In genomic region chr9:93092171-93092991, GRCh38 we compare ENCODE assay signal across 11 cellular contexts. TPM values are rescaled to one million over a fixed set of nuclear protein-coding genes. Genes with fewer than 3 reads are reported as not detected.
DNase-seq lines count a peak whose midpoint lies in the region; ATAC-seq and TF ChIP-seq lines count a peak whose summit lies in the region.
"Had no signal": no experiment of that assay in that cellular context is flagged by ENCODE, and none has a peak within 500 bp of the region (broad histone marks: within the 10 kb centered on the region; RNA-seq: fewer than 3 reads in every experiment).

No MANE protein-coding gene starts in this region.

- no peak for TF ChIP-seq RAD21 in HCT116 (IDR thresholded peaks at IDR 0.05; ENCODE audit: low read depth)

- H3K27me3 Mint-ChIP-seq in neural progenitor cell (ENCODE audit: insufficient read depth, low read depth), result peaks cover 6% of the 10 kb centered on the region

- POLR2A ChIA-PET in HCT116 (lab: Charles Lee), result no interaction called here

- H3K27me3 ChIP-seq in ACC112 (ENCODE audit: insufficient read depth, low read length) (no peaks in the 10 kb centered on the region), HCT116 (ENCODE audit: insufficient read depth, low read length) (no peaks in the 10 kb centered on the region), adrenal gland (no peaks in the 10 kb centered on the region), neural progenitor cell (peaks cover 10% of the 10 kb centered on the region)
- H3K27me3 ChIP-seq: SJCRH30 had no signal

- RAD21 ChIA-PET in HCT116 (lab: Charles Lee; ENCODE audit: low non-redundant PET in 1 of 2, low total read pairs in 2 of 2, uncharacterized antibody in 2 of 2, unreplicated experiment in 2 of 2), result no interaction called here

- H3K9me2 ChIP-seq in HCT116 (ENCODE audit: insufficient read depth), result no peaks in the 10 kb centered on the region

- H3K9me3 ChIP-seq in HCT116 (ENCODE audit: control insufficient read depth in 1 of 2, insufficient read depth in 1 of 2, low read depth in 1 of 2, low read length in 2 of 2), result peaks cover 0 to 21% of the 10 kb centered on the region in 2 experiments; a peak in 2 of 4 replicates
- H3K9me3 ChIP-seq in adrenal gland (replicated peaks in 1 of 3), result peaks cover 0 to 4% (median 0%) of the 10 kb centered on the region in 3 donors
- no peaks in the 10 kb centered on the region for H3K9me3 ChIP-seq in neural progenitor cell (ENCODE audit: low read depth)
- H3K9me3 ChIP-seq: SJCRH30 had no signal

- H3K79me2 ChIP-seq in ACC112 (ENCODE audit: control insufficient read depth, insufficient read depth, low read length, unreplicated experiment), result peaks cover 14% of the 10 kb centered on the region
- H3K79me2 ChIP-seq in HCT116 (ENCODE audit: insufficient read depth, low read length), result peaks cover 12% of the 10 kb centered on the region
- peaks cover 5% of the 10 kb centered on the region for H3K79me2 ChIP-seq in neural progenitor cell (ENCODE audit: low read depth)

- H3K36me3 ChIP-seq in ACC112 (ENCODE audit: insufficient read depth, low read length) (no peaks in the 10 kb centered on the region), HCT116 (ENCODE audit: control insufficient read depth in 1 of 2, insufficient read depth in 2 of 2, low read length in 2 of 2) (no peaks in the 10 kb centered on the region), adrenal gland (replicated peaks in 1 of 2) (no peaks in the 10 kb centered on the region), neural progenitor cell (no peaks in the 10 kb centered on the region)
- H3K36me3 ChIP-seq: SJCRH30 had no signal

- CTCF ChIA-PET in HCT116 (lab: Charles Lee), result no interaction called here

- BruUV-seq in HCT116 (replicated peaks; lab: Mats Ljungman, UMichigan), result no TSS peak

- H3K9me3 Mint-ChIP-seq in neural progenitor cell, result no peaks in the 10 kb centered on the region

- no peak for DNase-seq in HCT116 (ENCODE audit: low read depth, low spot score)
- peak in 5 of 7 donors; percentile 16 to 54 (median 22) for DNase-seq in adrenal gland
- no peak for DNase-seq in neural progenitor cell (ENCODE audit: low spot score)
- DNase-seq in NCI-H345 (lab: John Stamatoyannopoulos, UW), result no peak
- DNase-seq in GOT3 (lab: John Stamatoyannopoulos, UW), result no peak
- DNase-seq: DND-41, NCI-H2081, SJCRH30 had no signal

- ATAC-seq in HCT116, result no peak
- ATAC-seq in GM21576 (IDR thresholded peaks at IDR 0.05; ENCODE audit: unreplicated experiment), result no peak
- no peak for ATAC-seq in GM18520 (IDR thresholded peaks at IDR 0.05; ENCODE audit: unreplicated experiment)

- TF ChIP-seq POLR2A in HCT116 (IDR thresholded peaks at IDR 0.05; ENCODE audit: borderline replicate concordance, extremely low read depth, insufficient read depth, insufficient read length) (no peak), adrenal gland (IDR thresholded peaks at IDR 0.05) (no peak)

- no peaks in the 10 kb centered on the region for H4K20me1 ChIP-seq in HCT116 (ENCODE audit: insufficient read depth)
- no peaks in the 10 kb centered on the region for H4K20me1 ChIP-seq in neural progenitor cell (ENCODE audit: low read depth)

- no peak overlapping the region for H3K4me3 ChIP-seq in ACC112 (ENCODE audit: low read depth, low read length)
- peak overlapping the region in 1 of 2 experiments; percentile 8; a peak in 1 of 4 replicates for H3K4me3 ChIP-seq in HCT116 (replicated peaks in 1 of 2; ENCODE audit: low read depth in 1 of 2, low read length in 2 of 2)
- no peak overlapping the region for H3K4me3 ChIP-seq in adrenal gland
- no peak overlapping the region for H3K4me3 ChIP-seq in neural progenitor cell
- H3K4me3 ChIP-seq: SJCRH30 had no signal

- H3K4me1 ChIP-seq in ACC112 (ENCODE audit: control insufficient read depth, insufficient read depth, low read length, unreplicated experiment) (peaks cover 35% of the 10 kb centered on the region), HCT116 (ENCODE audit: control insufficient read depth in 1 of 2, insufficient read depth in 2 of 2, low read length in 2 of 2) (peaks cover 16 to 52% of the 10 kb centered on the region in 2 experiments), adrenal gland (replicated peaks in 1 of 2) (peaks cover 25 to 34% of the 10 kb centered on the region in 2 donors), neural progenitor cell (peaks cover 5% of the 10 kb centered on the region)

- TF ChIP-seq CTCF in HCT116 (IDR thresholded peaks at IDR 0.05 in 2 of 3, conservative IDR thresholded peaks at IDR 0.05 in 1 of 3; ENCODE audit: borderline replicate concordance in 1 of 3, insufficient read depth in 1 of 3, low read depth in 2 of 3, low read length in 2 of 3), result no peak
- TF ChIP-seq CTCF in adrenal gland (IDR thresholded peaks at IDR 0.05), result no peak
- no peak for TF ChIP-seq CTCF in neural progenitor cell (IDR thresholded peaks at IDR 0.05)

- H3K4me1 Mint-ChIP-seq in neural progenitor cell, result peaks cover 44% of the 10 kb centered on the region

- H2AFZ ChIP-seq in ACC112 (ENCODE audit: low read length, unreplicated experiment) (no peak overlapping the region), HCT116 (ENCODE audit: low read depth, low read length, poor library complexity, severe bottlenecking) (no peak overlapping the region), neural progenitor cell (replicated peaks) (no peak overlapping the region)

- peaks cover 9% of the 10 kb centered on the region for H3F3A ChIP-seq in neural progenitor cell (ENCODE audit: low read depth)

- intact Hi-C loops in HCT116 (cut with micrococcal nuclease), result no loop called here
- intact Hi-C loops in adrenal gland (cut with DNase I), result no loop called here

- H3K9ac ChIP-seq in HCT116 (ENCODE audit: low read length) (no peak overlapping the region), neural progenitor cell (no peak overlapping the region)

- H3K27ac ChIP-seq in ACC112 (ENCODE audit: low read depth, low read length), result peak overlapping the region; percentile 91
- H3K27ac ChIP-seq in HCT116 (ENCODE audit: low read depth, low read length), result peak overlapping the region; percentile 7; the same call in 1 of the 2 replicates
- H3K27ac ChIP-seq in adrenal gland, result peak overlapping the region in 3 of 5 donors; percentile 88 to 98 (median 96)
- H3K27ac ChIP-seq in neural progenitor cell, result no peak overlapping the region
- H3K27ac ChIP-seq: SJCRH30 had no signal

- no peaks in the 10 kb centered on the region for H3K36me3 Mint-ChIP-seq in neural progenitor cell

- 77 to 87% (median 82%) methylated on average over 7 of the region's 7 CpGs for WGBS in adrenal gland, 4 donors

- H3K4me2 ChIP-seq in HCT116 (ENCODE audit: low read length) (peak overlapping the region; percentile 48), neural progenitor cell (no peak overlapping the region)

- peak overlapping the region; percentile 48 for H3K27ac Mint-ChIP-seq in neural progenitor cell

- H3K4me3 Mint-ChIP-seq in neural progenitor cell, result no peak overlapping the region

TF ChIP-seq in HCT116, 20 proteins besides CTCF, POLR2A, EP300 and RAD21 (continues in another document):
- TF ChIP-seq EZH2phosphoT487 (IDR thresholded peaks at IDR 0.05; ENCODE audit: borderline replicate concordance) (no peak), CEBPB (IDR thresholded peaks at IDR 0.05; ENCODE audit: low read depth) (no peak), JUND (IDR thresholded peaks at IDR 0.05) (no peak), TCF7L2 (IDR thresholded peaks at IDR 0.05; ENCODE audit: borderline replicate concordance, extremely low read depth, insufficient read depth, insufficient read length) (no peak), CBX3 (IDR thresholded peaks at IDR 0.05; ENCODE audit: low read depth) (no peak), SRF (IDR thresholded peaks at IDR 0.05; ENCODE audit: low read depth) (no peak), REST (IDR thresholded peaks at IDR 0.05; ENCODE audit: low read depth) (no peak), ZFX (IDR thresholded peaks at IDR 0.05) (no peak), ELF1 (IDR thresholded peaks at IDR 0.05; ENCODE audit: borderline replicate concordance, low read depth) (no peak)

RNA-seq across cellular contexts. Expression of gene CARD19, which starts 3.6 kb away (rescaled TPM):
- 54.5 TPM for total RNA-seq in HCT116 (2021; ENCODE audit: unreplicated experiment)
- 78.2 and 88.3 TPM in 2 replicates for polyA plus RNA-seq in HCT116 (2012)
- total RNA-seq in adrenal gland, result 10 to 100 TPM; 29.7 to 75.0 (median 39.2) TPM
- polyA plus RNA-seq in adrenal gland, result 10 to 100 TPM; 10.7 to 69.1 (median 68.4) TPM
- total RNA-seq in neural progenitor cell (ENCODE audit: low replicate concordance), result 12.3 and 33.4 TPM in 2 replicates

RNA-seq across cellular contexts. Expression of gene SUSD3, which starts 33.9 kb away (rescaled TPM):
- total RNA-seq in HCT116 (2021; ENCODE audit: unreplicated experiment) (11.3 TPM), adrenal gland (1 to 10 TPM; 1.4 to 4.9 (median 3.3) TPM), neural progenitor cell (ENCODE audit: low replicate concordance) (1.8 TPM in 1 of 2 replicates, not detected in the other)
- 15.2 and 16.4 TPM in 2 replicates for polyA plus RNA-seq in HCT116 (2012)
- 1 to 10 TPM in 2 of 3 donors, under 1 TPM in 1; 0.60 to 1.7 (median 1.1) TPM for polyA plus RNA-seq in adrenal gland
- total RNA-seq: SJCRH30 had no signal

RNA-seq across cellular contexts. Expression of gene NINJ1, which starts 41.7 kb away (rescaled TPM):
- total RNA-seq in HCT116 (2021; ENCODE audit: unreplicated experiment) (34.4 TPM), adrenal gland (100 to 1,000 TPM; 122 to 339 (median 181) TPM), neural progenitor cell (ENCODE audit: low replicate concordance) (3.9 and 27.3 TPM in 2 replicates)
- polyA plus RNA-seq in HCT116 (2012), result 61.5 and 66.1 TPM in 2 replicates
- polyA plus RNA-seq in adrenal gland, result 100 to 1,000 TPM in 2 of 3 donors, 10 to 100 TPM in 1; 31.1 to 135 (median 101) TPM

Comparison
In these comparisons a context has a peak if more than half of its experiments do, and no peak if none do; other contexts are left out.
1. DNase-seq: peak in adrenal gland (5 of 7); none in HCT116 (single experiment), neural progenitor cell (single experiment), NCI-H345 (single experiment) and GOT3 (single experiment).